9 cellular contexts compared by ENCODE assay signal in genomic region chr12:102824218-102824835, GRCh38.
DNase-seq lines count a peak whose midpoint lies in the region; ATAC-seq, FAIRE-seq and TF ChIP-seq lines count a peak whose summit lies in the region.
"Had no signal": no experiment of that assay in that cellular context is flagged by ENCODE, and none has a peak within 500 bp of the region (broad histone marks: within the 10 kb centered on the region; RNA-seq: fewer than 3 reads in every experiment).

No MANE protein-coding gene starts in this region.

- H3K4me3 Mint-ChIP-seq in MCF 10A (ENCODE audit: unreplicated experiment): no peak overlapping the region

- no peaks in the 10 kb centered on the region for H3K36me3 Mint-ChIP-seq in MCF 10A (ENCODE audit: insufficient read depth, unreplicated experiment)

- no peaks in the 10 kb centered on the region for H3K4me1 Mint-ChIP-seq in MCF 10A (ENCODE audit: insufficient read depth, unreplicated experiment)

- TF ChIP-seq CTCF in MCF 10A (IDR thresholded peaks at IDR 0.05; ENCODE audit: unreplicated experiment): no peak

- ATAC-seq in Right ventricle myocardium superior (ENCODE audit: poor library complexity) (peak; percentile 57), HG02798 (IDR thresholded peaks at IDR 0.05; ENCODE audit: poor library complexity, unreplicated experiment) (no peak), GM18907 (IDR thresholded peaks at IDR 0.05; ENCODE audit: unreplicated experiment) (no peak)

- DNase-seq in Right ventricle myocardium superior (peak; percentile 55), cardiac septum (ENCODE audit: low spot score) (no peak), MCF 10A (ENCODE audit: unreplicated experiment) (peak; percentile 22), kidney tubule cell (ENCODE audit: low spot score) (peak; percentile 42), urothelium cell line (ENCODE audit: low spot score) (peak; percentile 45), GM19239 (ENCODE audit: insufficient read length, low spot score) (no peak)
- DNase-seq: T-helper 9 cell had no signal

- no peaks in the 10 kb centered on the region for H3K9me3 Mint-ChIP-seq in MCF 10A (ENCODE audit: unreplicated experiment)

- no peak overlapping the region for H3K27ac Mint-ChIP-seq in MCF 10A (ENCODE audit: low read depth, unreplicated experiment)

- no peaks in the 10 kb centered on the region for H3K27me3 Mint-ChIP-seq in MCF 10A (ENCODE audit: insufficient read depth, unreplicated experiment)

- FAIRE-seq in urothelium cell line (lab: Jason Lieb, UNC) (no peak), GM19239 (lab: Jason Lieb, UNC) (no peak)

- CTCF ChIA-PET in MCF 10A (lab: Yijun Ruan, JAX): interaction anchor here (0.6 to 1.9 kb wide), 2 partner anchors 8 to 908 kb away, joined by 3 to 6 read pairs; no protein-coding TSS in a partner anchor

- BruUV-seq in MCF 10A (replicated peaks; lab: Mats Ljungman, UMichigan): no TSS peak

- POLR2A ChIA-PET in MCF 10A (lab: Yijun Ruan, JAX): interaction anchor here (0.6 kb wide), 1 partner anchor 86 kb away, joined by 3 read pairs; no protein-coding TSS in a partner anchor

- intact Hi-C loops in Right ventricle myocardium superior (cut with DNase I) (no loop called here), cardiac septum (cut with DNase I) (no loop called here), MCF 10A (cut with micrococcal nuclease) (no loop called here)

Comparison
In these comparisons a context has a peak if more than half of its experiments do, and no peak if none do; other contexts are left out.
1. DNase-seq: peak in Right ventricle myocardium superior (single experiment), MCF 10A (single experiment), kidney tubule cell (single experiment) and urothelium cell line (single experiment); none in cardiac septum (single experiment) and GM19239 (single experiment).